In the genomic region with DNA sequence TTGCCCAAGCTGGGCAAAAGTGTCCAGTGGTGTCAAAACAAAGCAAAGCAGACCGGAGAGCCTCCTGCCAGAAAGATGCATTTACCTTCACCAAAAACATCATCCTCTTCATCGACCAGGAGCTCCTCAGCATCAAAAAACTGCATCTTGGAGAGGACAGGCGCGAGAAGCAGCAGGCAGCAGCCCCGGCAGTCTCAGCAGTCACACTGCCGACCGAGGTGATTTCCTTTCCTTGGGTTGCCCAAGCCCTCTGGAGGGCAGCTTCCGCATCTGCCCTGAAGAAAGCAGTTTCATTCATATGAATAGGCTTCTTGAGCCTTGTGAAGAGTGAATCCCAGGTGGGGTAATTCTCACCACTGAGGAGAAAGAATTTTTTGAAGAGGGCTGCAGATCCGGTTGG, we compare ENCODE assay signal across 9 cellular contexts. TPM values are rescaled to one million over a fixed set of nuclear protein-coding genes. Genes with fewer than 3 reads are reported as not detected.
DNase-seq lines count a peak whose midpoint lies in the region; ATAC-seq, FAIRE-seq and TF ChIP-seq lines count a peak whose summit lies in the region.
"Had no signal": no experiment of that assay in that cellular context is flagged by ENCODE, and none has a peak within 500 bp of the region (broad histone marks: within the 10 kb centered on the region; RNA-seq: fewer than 3 reads in every experiment).

A gene with protein sequence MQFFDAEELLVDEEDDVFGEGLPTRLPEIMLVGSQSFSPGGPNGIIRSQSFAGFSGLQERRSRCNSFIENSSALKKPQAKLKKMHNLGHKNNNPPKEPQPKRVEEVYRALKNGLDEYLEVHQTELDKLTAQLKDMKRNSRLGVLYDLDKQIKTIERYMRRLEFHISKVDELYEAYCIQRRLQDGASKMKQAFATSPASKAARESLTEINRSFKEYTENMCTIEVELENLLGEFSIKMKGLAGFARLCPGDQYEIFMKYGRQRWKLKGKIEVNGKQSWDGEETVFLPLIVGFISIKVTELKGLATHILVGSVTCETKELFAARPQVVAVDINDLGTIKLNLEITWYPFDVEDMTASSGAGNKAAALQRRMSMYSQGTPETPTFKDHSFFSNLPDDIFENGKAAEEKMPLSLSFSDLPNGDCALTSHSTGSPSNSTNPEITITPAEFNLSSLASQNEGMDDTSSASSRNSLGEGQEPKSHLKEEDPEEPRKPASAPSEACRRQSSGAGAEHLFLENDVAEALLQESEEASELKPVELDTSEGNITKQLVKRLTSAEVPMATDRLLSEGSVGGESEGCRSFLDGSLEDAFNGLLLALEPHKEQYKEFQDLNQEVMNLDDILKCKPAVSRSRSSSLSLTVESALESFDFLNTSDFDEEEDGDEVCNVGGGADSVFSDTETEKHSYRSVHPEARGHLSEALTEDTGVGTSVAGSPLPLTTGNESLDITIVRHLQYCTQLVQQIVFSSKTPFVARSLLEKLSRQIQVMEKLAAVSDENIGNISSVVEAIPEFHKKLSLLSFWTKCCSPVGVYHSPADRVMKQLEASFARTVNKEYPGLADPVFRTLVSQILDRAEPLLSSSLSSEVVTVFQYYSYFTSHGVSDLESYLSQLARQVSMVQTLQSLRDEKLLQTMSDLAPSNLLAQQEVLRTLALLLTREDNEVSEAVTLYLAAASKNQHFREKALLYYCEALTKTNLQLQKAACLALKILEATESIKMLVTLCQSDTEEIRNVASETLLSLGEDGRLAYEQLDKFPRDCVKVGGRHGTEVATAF (minus strand): TSS at position 208 of the 400 bp plus-strand sequence. CDS start 62 bp downstream, at position 146.

- H3K36me3 ChIP-seq in HUES64 (ENCODE audit: insufficient read depth, low read length) = no peaks in the 10 kb centered on the region
- H3K36me3 ChIP-seq: SJSA1 had no signal

- no peaks in the 10 kb centered on the region for H3K9me3 ChIP-seq in HUES64 (ENCODE audit: insufficient read depth, low read depth, low read length)
- H3K9me3 ChIP-seq: SJSA1 had no signal

- no peaks in the 10 kb centered on the region for H3K9me3 Mint-ChIP-seq in activated CD8-positive, alpha-beta T cell treated with anti-CD3 and anti-CD28 coated beads for 36 hours

- in situ Hi-C loops in G401 (cut with HindIII; ENCODE audit: low sequenced_read_pairs) = no loop called here

- no peaks in the 10 kb centered on the region for H3K27me3 ChIP-seq in HUES64 (ENCODE audit: insufficient read depth, low read length)
- H3K27me3 ChIP-seq: SJSA1 had no signal

- peaks cover 8% of the 10 kb centered on the region for H3K36me3 Mint-ChIP-seq in activated CD8-positive, alpha-beta T cell treated with anti-CD3 and anti-CD28 coated beads for 36 hours (ENCODE audit: low read depth)

- peaks cover 43% of the 10 kb centered on the region for H3K4me1 ChIP-seq in HUES64 (ENCODE audit: insufficient read depth, low read length)

- DNase-seq in activated CD8-positive, alpha-beta T cell treated with anti-CD3 and anti-CD28 coated beads for 36 hours = peak; percentile 85
- DNase-seq in frontal cortex (ENCODE audit: low spot score in 2 of 2) = no peak
- DNase-seq in stimulated activated CD4-positive, alpha-beta T cell treated with anti-CD3 and anti-CD28 coated beads, Interleukin-15, amount 100 ng/mL, for 24 hours = peak; percentile 73
- DNase-seq in G401 (ENCODE audit: low spot score) = no peak
- no peak for DNase-seq in glomerular visceral epithelial cell (ENCODE audit: extremely low spot score)
- DNase-seq in coronary artery (ENCODE audit: low spot score) = no peak

- intact Hi-C loops in activated CD8-positive, alpha-beta T cell treated with anti-CD3 and anti-CD28 coated beads for 36 hours (cut with micrococcal nuclease) = loop anchor here (5.0 to 10.0 kb wide), 2 partner anchors 37 to 139 kb away; no protein-coding TSS in a partner anchor

- H3K27ac ChIP-seq in HUES64 (ENCODE audit: low read depth, low read length) = peak within 1 kb of the TSS; percentile 32; the same call in 1 of the 2 replicates
- no peak within 1 kb of the TSS for H3K27ac ChIP-seq in coronary artery
- H3K27ac ChIP-seq: SJSA1 had no signal

- peaks cover 74% of the 10 kb centered on the region for H3K4me1 Mint-ChIP-seq in activated CD8-positive, alpha-beta T cell treated with anti-CD3 and anti-CD28 coated beads for 36 hours (ENCODE audit: low read depth)

- POLR2A ChIA-PET in activated CD8-positive, alpha-beta T cell treated with anti-CD3 and anti-CD28 coated beads for 36 hours (lab: Charles Lee) = interaction anchor here (0.7 to 9.2 kb wide), 17 partner anchors 10 to 100 kb away, joined by 3 to 124 read pairs (median 4); no protein-coding TSS in a partner anchor

- 22% methylated on average over 9 of the region's 9 CpGs for WGBS in HUES64

- TF ChIP-seq POLR2A in GM19099 (IDR thresholded peaks at IDR 0.05; ENCODE audit: extremely low read depth, insufficient read length, low read depth) = peak; percentile 60

- FAIRE-seq in frontal cortex (lab: Jason Lieb, UNC) = no peak

- peak within 1 kb of the TSS; percentile 27; the same call in 1 of the 2 replicates for H3K4me3 ChIP-seq in HUES64 (ENCODE audit: low read length)
- H3K4me3 ChIP-seq in coronary artery = no peak within 1 kb of the TSS
- H3K4me3 ChIP-seq: SJSA1 had no signal

- H3K9ac ChIP-seq in HUES64 (ENCODE audit: low read depth, low read length) = no peak within 1 kb of the TSS

- H3K27me3 Mint-ChIP-seq in activated CD8-positive, alpha-beta T cell treated with anti-CD3 and anti-CD28 coated beads for 36 hours = no peaks in the 10 kb centered on the region

- CTCF ChIA-PET in activated CD8-positive, alpha-beta T cell treated with anti-CD3 and anti-CD28 coated beads for 36 hours (lab: Charles Lee) = interaction anchor here (1.1 to 10.1 kb wide), 20 partner anchors 11 to 135 kb away, joined by 3 to 237 read pairs (median 30); no protein-coding TSS in a partner anchor

- peak; percentile 33 for TF ChIP-seq CTCF in activated CD8-positive, alpha-beta T cell treated with anti-CD3 and anti-CD28 coated beads for 36 hours (IDR thresholded peaks at IDR 0.05)
- TF ChIP-seq CTCF in coronary artery (IDR thresholded peaks at IDR 0.05) = no peak

- peak; percentile 58 for ATAC-seq in activated CD8-positive, alpha-beta T cell treated with anti-CD3 and anti-CD28 coated beads for 36 hours

- peak within 1 kb of the TSS; percentile 92 for H3K4me3 Mint-ChIP-seq in activated CD8-positive, alpha-beta T cell treated with anti-CD3 and anti-CD28 coated beads for 36 hours

- H3K27ac Mint-ChIP-seq in activated CD8-positive, alpha-beta T cell treated with anti-CD3 and anti-CD28 coated beads for 36 hours = peak within 1 kb of the TSS; percentile 95

RNA-seq across cellular contexts. Expression of the gene that starts here (rescaled TPM):
- polyA plus RNA-seq in HUES64 (2013, experiment 1 of 2) = 8.8 TPM
- 8.8 TPM for polyA plus RNA-seq in HUES64 (2013, experiment 2 of 2)
- 10 to 100 TPM; 88.3 to 96.3 TPM for total RNA-seq in activated CD8-positive, alpha-beta T cell treated with anti-CD3 and anti-CD28 coated beads for 36 hours
- 17.9 TPM for total RNA-seq in frontal cortex
- total RNA-seq in G401 (2014; rRNA removed; shearing (Covaris generic)) = not detected in 2 replicates

Comparison
In these comparisons a context has a peak if more than half of its experiments do, and no peak if none do; other contexts are left out.
1. RNA of the gene that starts here (total RNA-seq): 88.3 to 96.3 TPM in activated CD8-positive, alpha-beta T cell treated with anti-CD3 and anti-CD28 coated beads for 36 hours and 17.9 TPM in frontal cortex (single experiment); not detected in G401; every median in the first group is over 10 times any median in the second.
2. DNase-seq: peak in activated CD8-positive, alpha-beta T cell treated with anti-CD3 and anti-CD28 coated beads for 36 hours (single experiment) and stimulated activated CD4-positive, alpha-beta T cell treated with anti-CD3 and anti-CD28 coated beads, Interleukin-15, amount 100 ng/mL, for 24 hours (single experiment); none in frontal cortex (0 of 2), G401 (single experiment), glomerular visceral epithelial cell (single experiment) and coronary artery (single experiment).